1 cellular context compared by ENCODE assay signal in the genomic region with DNA sequence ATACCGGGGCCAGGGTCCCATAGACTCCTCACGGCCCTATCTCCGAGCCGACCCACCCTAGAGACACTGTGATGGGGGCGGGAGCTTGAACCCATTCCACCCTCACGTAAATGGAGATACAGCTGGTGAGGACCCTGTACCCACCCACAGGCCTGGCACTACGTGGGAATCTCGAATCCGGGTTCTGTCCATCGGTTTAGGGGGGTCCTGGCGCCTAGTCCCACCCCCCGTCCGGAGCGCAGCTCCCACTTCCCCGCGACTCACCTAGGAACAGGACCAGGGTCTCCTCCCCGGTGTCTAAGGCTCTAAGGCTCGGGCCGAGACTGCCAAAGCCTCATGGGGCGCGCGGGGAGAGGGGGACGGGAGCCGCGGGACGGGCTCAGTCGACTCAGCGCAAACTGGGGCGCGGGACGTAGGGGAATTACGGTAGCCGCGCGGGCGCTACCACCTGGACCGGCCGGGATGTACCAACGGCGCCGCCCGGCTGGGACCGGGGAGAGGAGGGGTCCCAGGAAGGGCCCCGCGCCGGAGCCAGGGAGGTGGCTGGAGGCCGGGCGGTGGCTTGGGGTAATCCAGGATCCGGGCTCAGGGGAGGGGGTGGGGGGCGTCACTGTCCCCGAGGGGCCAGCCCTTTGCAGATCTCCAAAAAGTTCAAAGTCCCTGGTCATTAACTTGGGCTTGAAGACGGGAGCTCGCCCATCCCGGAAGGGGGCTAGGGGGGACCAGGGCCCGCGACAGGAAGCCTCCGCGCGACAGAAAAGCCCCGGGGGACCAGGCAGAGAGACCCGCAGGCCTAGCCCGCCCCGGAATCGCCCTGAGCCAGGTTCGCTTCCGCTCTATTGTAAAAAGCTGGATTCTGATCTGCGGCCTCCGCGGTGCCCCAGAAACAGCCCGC.
TF ChIP-seq lines count a peak whose summit lies in the region.

No MANE protein-coding gene starts in this region.

TF ChIP-seq in HEK293, 187 proteins besides CTCF, POLR2A, EP300 and RAD21 (continued from another document and continues in another):
- TF ChIP-seq, protein P1, sequence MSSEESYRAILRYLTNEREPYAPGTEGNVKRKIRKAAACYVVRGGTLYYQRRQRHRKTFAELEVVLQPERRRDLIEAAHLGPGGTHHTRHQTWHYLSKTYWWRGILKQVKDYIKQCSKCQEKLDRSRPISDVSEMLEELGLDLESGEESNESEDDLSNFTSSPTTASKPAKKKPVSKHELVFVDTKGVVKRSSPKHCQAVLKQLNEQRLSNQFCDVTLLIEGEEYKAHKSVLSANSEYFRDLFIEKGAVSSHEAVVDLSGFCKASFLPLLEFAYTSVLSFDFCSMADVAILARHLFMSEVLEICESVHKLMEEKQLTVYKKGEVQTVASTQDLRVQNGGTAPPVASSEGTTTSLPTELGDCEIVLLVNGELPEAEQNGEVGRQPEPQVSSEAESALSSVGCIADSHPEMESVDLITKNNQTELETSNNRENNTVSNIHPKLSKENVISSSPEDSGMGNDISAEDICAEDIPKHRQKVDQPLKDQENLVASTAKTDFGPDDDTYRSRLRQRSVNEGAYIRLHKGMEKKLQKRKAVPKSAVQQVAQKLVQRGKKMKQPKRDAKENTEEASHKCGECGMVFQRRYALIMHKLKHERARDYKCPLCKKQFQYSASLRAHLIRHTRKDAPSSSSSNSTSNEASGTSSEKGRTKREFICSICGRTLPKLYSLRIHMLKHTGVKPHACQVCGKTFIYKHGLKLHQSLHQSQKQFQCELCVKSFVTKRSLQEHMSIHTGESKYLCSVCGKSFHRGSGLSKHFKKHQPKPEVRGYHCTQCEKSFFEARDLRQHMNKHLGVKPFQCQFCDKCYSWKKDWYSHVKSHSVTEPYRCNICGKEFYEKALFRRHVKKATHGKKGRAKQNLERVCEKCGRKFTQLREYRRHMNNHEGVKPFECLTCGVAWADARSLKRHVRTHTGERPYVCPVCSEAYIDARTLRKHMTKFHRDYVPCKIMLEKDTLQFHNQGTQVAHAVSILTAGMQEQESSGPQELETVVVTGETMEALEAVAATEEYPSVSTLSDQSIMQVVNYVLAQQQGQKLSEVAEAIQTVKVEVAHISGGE (tag by site-specific recombination; conservative IDR thresholded peaks at IDR 0.05; ENCODE audit: low read depth), result peak; percentile 93
- TF ChIP-seq ZNF112 (tag by site-specific recombination; IDR thresholded peaks at IDR 0.05) (no peak), ZFP37 (tag by site-specific recombination; IDR thresholded peaks at IDR 0.05) (0 out of 2 replicates have a peak, but pooled peaks have one; percentile 81), ZNF248 (tag by site-specific recombination; IDR thresholded peaks at IDR 0.05) (no peak), ZNF501 (tag by site-specific recombination; IDR thresholded peaks at IDR 0.05) (peak; percentile 96), ZSCAN23 (tag by site-specific recombination; IDR thresholded peaks at IDR 0.05) (peak; percentile 65; the same call in 1 of the 2 replicates), ZBTB48 (tag by site-specific recombination; IDR thresholded peaks at IDR 0.05) (peak; percentile 23; the same call in 1 of the 2 replicates), ZNF571 (tag by site-specific recombination; IDR thresholded peaks at IDR 0.05) (no peak), ZNF391 (tag by site-specific recombination; IDR thresholded peaks at IDR 0.05; ENCODE audit: borderline replicate concordance, low read depth) (peak; percentile 83; the same call in 1 of the 2 replicates), ZNF561 (tag by site-specific recombination; IDR thresholded peaks at IDR 0.05; ENCODE audit: borderline replicate concordance) (no peak), ZNF23 (tag by site-specific recombination; IDR thresholded peaks at IDR 0.05; ENCODE audit: borderline replicate concordance) (no peak), ZNF16 (tag by site-specific recombination; IDR thresholded peaks at IDR 0.05; ENCODE audit: low read depth) (no peak), ZNF785 (tag by site-specific recombination; IDR thresholded peaks at IDR 0.05) (0 out of 2 replicates have a peak, but pooled peaks have one; percentile 26), ZNF174 (tag by site-specific recombination; IDR thresholded peaks at IDR 0.05) (no peak), ZNF549 (tag by site-specific recombination; IDR thresholded peaks at IDR 0.05) (no peak), ZNF335 (tag by site-specific recombination; conservative IDR thresholded peaks at IDR 0.05) (peak; percentile 88), ZNF366 (tag by site-specific recombination; conservative IDR thresholded peaks at IDR 0.05) (no peak; the same call in 1 of the 2 replicates), ZNF169 (tag by site-specific recombination; IDR thresholded peaks at IDR 0.05) (no peak), ZNF558 (tag by site-specific recombination; IDR thresholded peaks at IDR 0.05) (no peak; the same call in 1 of the 2 replicates), YY1 (tag by site-specific recombination; IDR thresholded peaks at IDR 0.05) (0 out of 2 replicates have a peak, but pooled peaks have one; percentile 21), ZNF202 (tag by site-specific recombination; IDR thresholded peaks at IDR 0.05; ENCODE audit: borderline replicate concordance) (no peak), ZNF140 (tag by site-specific recombination; IDR thresholded peaks at IDR 0.05) (no peak), ZNF626 (tag by site-specific recombination; IDR thresholded peaks at IDR 0.05) (no peak), HOXD13 (CRISPR knock-in tag; IDR thresholded peaks at IDR 0.05; ENCODE audit: borderline replicate concordance) (no peak), ZNF416 (tag by site-specific recombination; IDR thresholded peaks at IDR 0.05) (no peak), ZNF707 (tag by site-specific recombination; IDR thresholded peaks at IDR 0.05) (no peak), ZNF394 (tag by site-specific recombination; IDR thresholded peaks at IDR 0.05; ENCODE audit: borderline replicate concordance) (0 out of 2 replicates have a peak, but pooled peaks have one; percentile 41), MZF1 (tag by site-specific recombination; IDR thresholded peaks at IDR 0.05; ENCODE audit: borderline replicate concordance) (no peak)
- TF ChIP-seq, protein P2, sequence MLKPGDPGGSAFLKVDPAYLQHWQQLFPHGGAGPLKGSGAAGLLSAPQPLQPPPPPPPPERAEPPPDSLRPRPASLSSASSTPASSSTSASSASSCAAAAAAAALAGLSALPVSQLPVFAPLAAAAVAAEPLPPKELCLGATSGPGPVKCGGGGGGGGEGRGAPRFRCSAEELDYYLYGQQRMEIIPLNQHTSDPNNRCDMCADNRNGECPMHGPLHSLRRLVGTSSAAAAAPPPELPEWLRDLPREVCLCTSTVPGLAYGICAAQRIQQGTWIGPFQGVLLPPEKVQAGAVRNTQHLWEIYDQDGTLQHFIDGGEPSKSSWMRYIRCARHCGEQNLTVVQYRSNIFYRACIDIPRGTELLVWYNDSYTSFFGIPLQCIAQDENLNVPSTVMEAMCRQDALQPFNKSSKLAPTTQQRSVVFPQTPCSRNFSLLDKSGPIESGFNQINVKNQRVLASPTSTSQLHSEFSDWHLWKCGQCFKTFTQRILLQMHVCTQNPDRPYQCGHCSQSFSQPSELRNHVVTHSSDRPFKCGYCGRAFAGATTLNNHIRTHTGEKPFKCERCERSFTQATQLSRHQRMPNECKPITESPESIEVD (tag by site-specific recombination; IDR thresholded peaks at IDR 0.05), result no peak
- TF ChIP-seq, protein P3, sequence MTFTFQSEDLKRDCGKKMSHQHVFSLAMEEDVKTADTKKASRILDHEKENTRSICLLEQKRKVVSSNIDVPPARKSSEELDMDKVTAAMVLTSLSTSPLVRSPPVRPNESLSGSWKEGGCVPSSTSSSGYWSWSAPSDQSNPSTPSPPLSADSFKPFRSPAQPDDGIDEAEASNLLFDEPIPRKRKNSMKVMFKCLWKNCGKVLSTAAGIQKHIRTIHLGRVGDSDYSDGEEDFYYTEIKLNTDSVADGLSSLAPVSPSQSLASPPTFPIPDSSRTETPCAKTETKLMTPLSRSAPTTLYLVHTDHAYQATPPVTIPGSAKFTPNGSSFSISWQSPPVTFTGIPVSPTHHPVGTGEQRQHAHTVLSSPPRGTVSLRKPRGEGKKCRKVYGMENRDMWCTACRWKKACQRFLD (tag by site-specific recombination; IDR thresholded peaks at IDR 0.05), result 0 out of 2 replicates have a peak, but pooled peaks have one; percentile 41
- TF ChIP-seq, protein P4, sequence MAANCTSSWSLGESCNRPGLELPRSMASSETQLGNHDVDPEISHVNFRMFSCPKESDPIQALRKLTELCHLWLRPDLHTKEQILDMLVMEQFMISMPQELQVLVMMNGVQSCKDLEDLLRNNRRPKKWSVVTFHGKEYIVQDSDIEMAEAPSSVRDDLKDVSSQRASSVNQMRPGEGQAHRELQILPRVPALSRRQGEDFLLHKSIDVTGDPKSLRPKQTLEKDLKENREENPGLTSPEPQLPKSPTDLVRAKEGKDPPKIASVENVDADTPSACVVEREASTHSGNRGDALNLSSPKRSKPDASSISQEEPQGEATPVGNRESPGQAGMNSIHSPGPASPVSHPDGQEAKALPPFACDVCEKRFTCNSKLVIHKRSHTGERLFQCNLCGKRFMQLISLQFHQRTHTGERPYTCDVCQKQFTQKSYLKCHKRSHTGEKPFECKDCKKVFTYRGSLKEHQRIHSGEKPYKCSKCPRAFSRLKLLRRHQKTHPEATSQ (tag by site-specific recombination; IDR thresholded peaks at IDR 0.05), result peak; percentile 27; the same call in 1 of the 2 replicates
- TF ChIP-seq, protein P5, sequence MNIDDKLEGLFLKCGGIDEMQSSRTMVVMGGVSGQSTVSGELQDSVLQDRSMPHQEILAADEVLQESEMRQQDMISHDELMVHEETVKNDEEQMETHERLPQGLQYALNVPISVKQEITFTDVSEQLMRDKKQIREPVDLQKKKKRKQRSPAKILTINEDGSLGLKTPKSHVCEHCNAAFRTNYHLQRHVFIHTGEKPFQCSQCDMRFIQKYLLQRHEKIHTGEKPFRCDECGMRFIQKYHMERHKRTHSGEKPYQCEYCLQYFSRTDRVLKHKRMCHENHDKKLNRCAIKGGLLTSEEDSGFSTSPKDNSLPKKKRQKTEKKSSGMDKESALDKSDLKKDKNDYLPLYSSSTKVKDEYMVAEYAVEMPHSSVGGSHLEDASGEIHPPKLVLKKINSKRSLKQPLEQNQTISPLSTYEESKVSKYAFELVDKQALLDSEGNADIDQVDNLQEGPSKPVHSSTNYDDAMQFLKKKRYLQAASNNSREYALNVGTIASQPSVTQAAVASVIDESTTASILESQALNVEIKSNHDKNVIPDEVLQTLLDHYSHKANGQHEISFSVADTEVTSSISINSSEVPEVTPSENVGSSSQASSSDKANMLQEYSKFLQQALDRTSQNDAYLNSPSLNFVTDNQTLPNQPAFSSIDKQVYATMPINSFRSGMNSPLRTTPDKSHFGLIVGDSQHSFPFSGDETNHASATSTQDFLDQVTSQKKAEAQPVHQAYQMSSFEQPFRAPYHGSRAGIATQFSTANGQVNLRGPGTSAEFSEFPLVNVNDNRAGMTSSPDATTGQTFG (tag by site-specific recombination; IDR thresholded peaks at IDR 0.05; ENCODE audit: borderline replicate concordance), result no peak
- TF ChIP-seq, protein P6, sequence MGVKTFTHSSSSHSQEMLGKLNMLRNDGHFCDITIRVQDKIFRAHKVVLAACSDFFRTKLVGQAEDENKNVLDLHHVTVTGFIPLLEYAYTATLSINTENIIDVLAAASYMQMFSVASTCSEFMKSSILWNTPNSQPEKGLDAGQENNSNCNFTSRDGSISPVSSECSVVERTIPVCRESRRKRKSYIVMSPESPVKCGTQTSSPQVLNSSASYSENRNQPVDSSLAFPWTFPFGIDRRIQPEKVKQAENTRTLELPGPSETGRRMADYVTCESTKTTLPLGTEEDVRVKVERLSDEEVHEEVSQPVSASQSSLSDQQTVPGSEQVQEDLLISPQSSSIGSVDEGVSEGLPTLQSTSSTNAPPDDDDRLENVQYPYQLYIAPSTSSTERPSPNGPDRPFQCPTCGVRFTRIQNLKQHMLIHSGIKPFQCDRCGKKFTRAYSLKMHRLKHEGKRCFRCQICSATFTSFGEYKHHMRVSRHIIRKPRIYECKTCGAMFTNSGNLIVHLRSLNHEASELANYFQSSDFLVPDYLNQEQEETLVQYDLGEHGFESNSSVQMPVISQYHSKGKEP (tag by site-specific recombination; IDR thresholded peaks at IDR 0.05), result peak; percentile 58; the same call in 1 of the 2 replicates
- TF ChIP-seq, protein P7, sequence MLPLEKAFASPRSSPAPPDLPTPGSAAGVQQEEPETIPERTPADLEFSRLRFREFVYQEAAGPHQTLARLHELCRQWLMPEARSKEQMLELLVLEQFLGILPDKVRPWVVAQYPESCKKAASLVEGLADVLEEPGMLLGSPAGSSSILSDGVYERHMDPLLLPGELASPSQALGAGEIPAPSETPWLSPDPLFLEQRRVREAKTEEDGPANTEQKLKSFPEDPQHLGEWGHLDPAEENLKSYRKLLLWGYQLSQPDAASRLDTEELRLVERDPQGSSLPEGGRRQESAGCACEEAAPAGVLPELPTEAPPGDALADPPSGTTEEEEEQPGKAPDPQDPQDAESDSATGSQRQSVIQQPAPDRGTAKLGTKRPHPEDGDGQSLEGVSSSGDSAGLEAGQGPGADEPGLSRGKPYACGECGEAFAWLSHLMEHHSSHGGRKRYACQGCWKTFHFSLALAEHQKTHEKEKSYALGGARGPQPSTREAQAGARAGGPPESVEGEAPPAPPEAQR (tag by site-specific recombination; IDR thresholded peaks at IDR 0.05), result no peak
- TF ChIP-seq, protein P8, sequence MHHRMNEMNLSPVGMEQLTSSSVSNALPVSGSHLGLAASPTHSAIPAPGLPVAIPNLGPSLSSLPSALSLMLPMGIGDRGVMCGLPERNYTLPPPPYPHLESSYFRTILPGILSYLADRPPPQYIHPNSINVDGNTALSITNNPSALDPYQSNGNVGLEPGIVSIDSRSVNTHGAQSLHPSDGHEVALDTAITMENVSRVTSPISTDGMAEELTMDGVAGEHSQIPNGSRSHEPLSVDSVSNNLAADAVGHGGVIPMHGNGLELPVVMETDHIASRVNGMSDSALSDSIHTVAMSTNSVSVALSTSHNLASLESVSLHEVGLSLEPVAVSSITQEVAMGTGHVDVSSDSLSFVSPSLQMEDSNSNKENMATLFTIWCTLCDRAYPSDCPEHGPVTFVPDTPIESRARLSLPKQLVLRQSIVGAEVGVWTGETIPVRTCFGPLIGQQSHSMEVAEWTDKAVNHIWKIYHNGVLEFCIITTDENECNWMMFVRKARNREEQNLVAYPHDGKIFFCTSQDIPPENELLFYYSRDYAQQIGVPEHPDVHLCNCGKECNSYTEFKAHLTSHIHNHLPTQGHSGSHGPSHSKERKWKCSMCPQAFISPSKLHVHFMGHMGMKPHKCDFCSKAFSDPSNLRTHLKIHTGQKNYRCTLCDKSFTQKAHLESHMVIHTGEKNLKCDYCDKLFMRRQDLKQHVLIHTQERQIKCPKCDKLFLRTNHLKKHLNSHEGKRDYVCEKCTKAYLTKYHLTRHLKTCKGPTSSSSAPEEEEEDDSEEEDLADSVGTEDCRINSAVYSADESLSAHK (tag by site-specific recombination; IDR thresholded peaks at IDR 0.05), result no peak; the same call in 1 of the 2 replicates
- TF ChIP-seq, protein P9, sequence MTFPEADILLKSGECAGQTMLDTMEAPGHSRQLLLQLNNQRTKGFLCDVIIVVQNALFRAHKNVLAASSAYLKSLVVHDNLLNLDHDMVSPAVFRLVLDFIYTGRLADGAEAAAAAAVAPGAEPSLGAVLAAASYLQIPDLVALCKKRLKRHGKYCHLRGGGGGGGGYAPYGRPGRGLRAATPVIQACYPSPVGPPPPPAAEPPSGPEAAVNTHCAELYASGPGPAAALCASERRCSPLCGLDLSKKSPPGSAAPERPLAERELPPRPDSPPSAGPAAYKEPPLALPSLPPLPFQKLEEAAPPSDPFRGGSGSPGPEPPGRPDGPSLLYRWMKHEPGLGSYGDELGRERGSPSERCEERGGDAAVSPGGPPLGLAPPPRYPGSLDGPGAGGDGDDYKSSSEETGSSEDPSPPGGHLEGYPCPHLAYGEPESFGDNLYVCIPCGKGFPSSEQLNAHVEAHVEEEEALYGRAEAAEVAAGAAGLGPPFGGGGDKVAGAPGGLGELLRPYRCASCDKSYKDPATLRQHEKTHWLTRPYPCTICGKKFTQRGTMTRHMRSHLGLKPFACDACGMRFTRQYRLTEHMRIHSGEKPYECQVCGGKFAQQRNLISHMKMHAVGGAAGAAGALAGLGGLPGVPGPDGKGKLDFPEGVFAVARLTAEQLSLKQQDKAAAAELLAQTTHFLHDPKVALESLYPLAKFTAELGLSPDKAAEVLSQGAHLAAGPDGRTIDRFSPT (tag by site-specific recombination; IDR thresholded peaks at IDR 0.05), result peak; percentile 94
